Comparison of ENCODE assay signal across 8 cellular contexts in genomic region chr6:136643850-136644596, GRCh38.
DNase-seq lines count a peak whose midpoint lies in the region; ATAC-seq, FAIRE-seq and TF ChIP-seq lines count a peak whose summit lies in the region.

No MANE protein-coding gene starts in this region.

- H3K79me2 ChIP-seq in Karpas-422 (ENCODE audit: low read length) (no peaks in the 10 kb centered on the region), fibroblast of lung (ENCODE audit: control insufficient read depth, insufficient read depth, low read length) (no peaks in the 10 kb centered on the region), neural cell (replicated peaks; ENCODE audit: insufficient read depth, low read length) (no peaks in the 10 kb centered on the region)

- peaks cover 6% of the 10 kb centered on the region for H3K36me3 Mint-ChIP-seq in activated T-cell treated with anti-CD3 and anti-CD28 coated beads, Interleukin-2, amount 50 U/mL, for 4 hours (ENCODE audit: insufficient read depth)

- H3K27me3 ChIP-seq in Karpas-422 (ENCODE audit: low read length) (no peaks in the 10 kb centered on the region), Panc1 (ENCODE audit: control insufficient read depth, insufficient read depth, low read length) (no peaks in the 10 kb centered on the region), fibroblast of lung (ENCODE audit: control insufficient read depth, insufficient read depth, low read length) (no peaks in the 10 kb centered on the region), neural cell (ENCODE audit: insufficient read depth, low read depth, low read length) (no peaks in the 10 kb centered on the region)

- TF ChIP-seq EP300 in neural cell (conservative IDR thresholded peaks at IDR 0.05; ENCODE audit: poor library complexity, severe bottlenecking) = no peak

- intact Hi-C loops in Panc1 (cut with micrococcal nuclease; ENCODE audit: unreplicated experiment) = loop anchor here (1.0 to 10.0 kb wide), 2 partner anchors 149 to 281 kb away; partner anchors contain the start of gene SLC35D3

- POLR2A ChIA-PET in Panc1 (lab: Charles Lee) = interaction anchor here (1.4 kb wide), 1 partner anchor 148 kb away, joined by 5 read pairs; the partner anchor contains the start of gene MAP3K5

- H3K4me2 ChIP-seq in Karpas-422 (ENCODE audit: low read depth, low read length, poor library complexity, severe bottlenecking) (no peak overlapping the region), fibroblast of lung (ENCODE audit: extremely low read depth, insufficient read depth, low read length) (no peak overlapping the region), neural cell (ENCODE audit: low read length) (no peak overlapping the region)

- H2AFZ ChIP-seq in Karpas-422 (ENCODE audit: low read length) (no peak overlapping the region), fibroblast of lung (ENCODE audit: low read length) (no peak overlapping the region), neural cell (ENCODE audit: low read depth, low read length) (no peak overlapping the region)

- in situ Hi-C loops in Panc1 (cut with HindIII; ENCODE audit: low pct_unique_long_range_greater_than_20kb, low sequenced_read_pairs) = no loop called here

- no peak overlapping the region for H3K27ac ChIP-seq in Karpas-422 (ENCODE audit: low read length)
- no peak overlapping the region for H3K27ac ChIP-seq in Panc1 (ENCODE audit: low read length)
- peak overlapping the region; percentile 22 for H3K27ac ChIP-seq in fibroblast of lung (ENCODE audit: insufficient read depth, low read length)
- no peak overlapping the region for H3K27ac ChIP-seq in neural cell (ENCODE audit: low read length)

- CTCF ChIA-PET in Panc1 (lab: Charles Lee) = interaction anchor here (0.6 to 5.3 kb wide), 7 partner anchors 9 to 176 kb away, joined by 3 to 114 read pairs (median 3); partner anchors contain the start of gene MAP3K5

- no peaks in the 10 kb centered on the region for H3K9me3 Mint-ChIP-seq in activated T-cell treated with anti-CD3 and anti-CD28 coated beads, Interleukin-2, amount 50 U/mL, for 4 hours

- H3K36me3 ChIP-seq in Karpas-422 (ENCODE audit: insufficient read depth, low read length) (no peaks in the 10 kb centered on the region), Panc1 (ENCODE audit: control insufficient read depth, insufficient read depth, low read length) (no peaks in the 10 kb centered on the region), fibroblast of lung (ENCODE audit: control insufficient read depth, insufficient read depth, low read length) (no peaks in the 10 kb centered on the region), neural cell (ENCODE audit: insufficient read depth, low read length) (no peaks in the 10 kb centered on the region)

- H3K9me3 ChIP-seq in Karpas-422 (ENCODE audit: low read length) (no peaks in the 10 kb centered on the region), Panc1 (ENCODE audit: control insufficient read depth, insufficient read depth, low read depth, low read length) (no peaks in the 10 kb centered on the region), fibroblast of lung (ENCODE audit: control insufficient read depth, insufficient read depth, low read depth, low read length) (no peaks in the 10 kb centered on the region), neural cell (ENCODE audit: low read length) (no peaks in the 10 kb centered on the region)

- no TSS peak for BruUV-seq in Panc1 (replicated peaks; lab: Mats Ljungman, UMichigan)

- peaks cover 5% of the 10 kb centered on the region for H3K4me1 Mint-ChIP-seq in activated T-cell treated with anti-CD3 and anti-CD28 coated beads, Interleukin-2, amount 50 U/mL, for 4 hours (ENCODE audit: low read depth)

- H3K4me1 ChIP-seq in Karpas-422 (ENCODE audit: low read length) (no peaks in the 10 kb centered on the region), Panc1 (ENCODE audit: control insufficient read depth, insufficient read depth, low read length) (no peaks in the 10 kb centered on the region), fibroblast of lung (ENCODE audit: control insufficient read depth, extremely low read depth, insufficient read depth, low read length) (peaks cover 8% of the 10 kb centered on the region)

- no peak overlapping the region for H3K4me3 ChIP-seq in AG10803 (ENCODE audit: low read length)
- no peak overlapping the region for H3K4me3 ChIP-seq in Karpas-422 (ENCODE audit: low read length)
- H3K4me3 ChIP-seq in Panc1 (ENCODE audit: low read depth in 2 of 2, low read length in 2 of 2) = no peak overlapping the region
- H3K4me3 ChIP-seq in fibroblast of lung (replicated peaks in 1 of 4; ENCODE audit: control extremely low read depth in 1 of 4, insufficient read depth in 1 of 4, low read depth in 3 of 4, low read length in 4 of 4) = no peak overlapping the region
- no peak overlapping the region for H3K4me3 ChIP-seq in neural cell (ENCODE audit: low read length)

- ATAC-seq in Panc1 = peak; percentile 99
- ATAC-seq in activated T-cell treated with anti-CD3 and anti-CD28 coated beads, Interleukin-2, amount 50 U/mL, for 4 hours = peak; percentile 65 to 69
- ATAC-seq in stimulated activated naive CD8-positive, alpha-beta T cell treated with anti-CD3 and anti-CD28 coated beads, Interleukin-15, Interleukin-2, amounts not matched to agents 100 U/mL and 50 U/mL, for 24 hours = peak; percentile 61

- no peaks in the 10 kb centered on the region for H3K27me3 Mint-ChIP-seq in activated T-cell treated with anti-CD3 and anti-CD28 coated beads, Interleukin-2, amount 50 U/mL, for 4 hours (ENCODE audit: low read depth)

- peak; percentile 92 for TF ChIP-seq CTCF in AG10803 (conservative IDR thresholded peaks at IDR 0.05; ENCODE audit: low read length)
- TF ChIP-seq CTCF in Panc1 (IDR thresholded peaks at IDR 0.05) = peak; percentile 93
- TF ChIP-seq CTCF in fibroblast of lung (conservative IDR thresholded peaks at IDR 0.05 in 1 of 2, IDR thresholded peaks at IDR 0.05 in 1 of 2; ENCODE audit: low read depth in 1 of 2, low read length in 2 of 2) = peak; percentile 90 to 93
- TF ChIP-seq CTCF in neural cell (IDR thresholded peaks at IDR 0.05; ENCODE audit: poor library complexity, severe bottlenecking) = peak; percentile 54

- no peaks in the 10 kb centered on the region for H3F3A ChIP-seq in neural cell (ENCODE audit: insufficient read depth, low read length, poor library complexity, severe bottlenecking)

- H3K4me3 Mint-ChIP-seq in activated T-cell treated with anti-CD3 and anti-CD28 coated beads, Interleukin-2, amount 50 U/mL, for 4 hours = no peak overlapping the region

- H3K9ac ChIP-seq in Karpas-422 (ENCODE audit: low read length) (no peak overlapping the region), fibroblast of lung (ENCODE audit: insufficient read depth, low read length) (no peak overlapping the region), neural cell (ENCODE audit: low read length) (no peak overlapping the region)

- DNase-seq in AG10803 (ENCODE audit: low read depth) = peak; percentile 83
- peak; percentile 20 for DNase-seq in GM19239 (ENCODE audit: insufficient read length, low spot score)
- peak; percentile 84 for DNase-seq in Karpas-422
- peak; percentile 75 for DNase-seq in Panc1 (ENCODE audit: low read depth, low spot score)
- peak; percentile 83 for DNase-seq in activated T-cell treated with anti-CD3 and anti-CD28 coated beads, Interleukin-2, amount 50 U/mL, for 4 hours
- DNase-seq in fibroblast of lung (ENCODE audit: low read depth in 2 of 2) = peak; percentile 84 to 89
- DNase-seq in stimulated activated naive CD8-positive, alpha-beta T cell treated with anti-CD3 and anti-CD28 coated beads, Interleukin-15, Interleukin-2, amounts not matched to agents 100 U/mL and 50 U/mL, for 24 hours = peak; percentile 88

- no peaks in the 10 kb centered on the region for H4K20me1 ChIP-seq in Karpas-422 (ENCODE audit: insufficient read depth, low read depth, low read length)
- H4K20me1 ChIP-seq in fibroblast of lung (ENCODE audit: control insufficient read depth, extremely low read depth, insufficient read depth, low read length) = no peaks in the 10 kb centered on the region
- H4K20me1 ChIP-seq in neural cell (ENCODE audit: insufficient read depth) = no peaks in the 10 kb centered on the region

- H3K9me2 ChIP-seq in Karpas-422 (replicated peaks; ENCODE audit: insufficient read depth, low read length) (no peaks in the 10 kb centered on the region), neural cell (ENCODE audit: insufficient read depth, low read length) (no peaks in the 10 kb centered on the region)

- FAIRE-seq in GM19239 (lab: Jason Lieb, UNC) = peak; percentile 80

- TF ChIP-seq RAD21 in neural cell (conservative IDR thresholded peaks at IDR 0.05) = peak; percentile 44

TF ChIP-seq in neural cell, 6 proteins besides CTCF, POLR2A, EP300 and RAD21:
- TF ChIP-seq, protein P1, sequence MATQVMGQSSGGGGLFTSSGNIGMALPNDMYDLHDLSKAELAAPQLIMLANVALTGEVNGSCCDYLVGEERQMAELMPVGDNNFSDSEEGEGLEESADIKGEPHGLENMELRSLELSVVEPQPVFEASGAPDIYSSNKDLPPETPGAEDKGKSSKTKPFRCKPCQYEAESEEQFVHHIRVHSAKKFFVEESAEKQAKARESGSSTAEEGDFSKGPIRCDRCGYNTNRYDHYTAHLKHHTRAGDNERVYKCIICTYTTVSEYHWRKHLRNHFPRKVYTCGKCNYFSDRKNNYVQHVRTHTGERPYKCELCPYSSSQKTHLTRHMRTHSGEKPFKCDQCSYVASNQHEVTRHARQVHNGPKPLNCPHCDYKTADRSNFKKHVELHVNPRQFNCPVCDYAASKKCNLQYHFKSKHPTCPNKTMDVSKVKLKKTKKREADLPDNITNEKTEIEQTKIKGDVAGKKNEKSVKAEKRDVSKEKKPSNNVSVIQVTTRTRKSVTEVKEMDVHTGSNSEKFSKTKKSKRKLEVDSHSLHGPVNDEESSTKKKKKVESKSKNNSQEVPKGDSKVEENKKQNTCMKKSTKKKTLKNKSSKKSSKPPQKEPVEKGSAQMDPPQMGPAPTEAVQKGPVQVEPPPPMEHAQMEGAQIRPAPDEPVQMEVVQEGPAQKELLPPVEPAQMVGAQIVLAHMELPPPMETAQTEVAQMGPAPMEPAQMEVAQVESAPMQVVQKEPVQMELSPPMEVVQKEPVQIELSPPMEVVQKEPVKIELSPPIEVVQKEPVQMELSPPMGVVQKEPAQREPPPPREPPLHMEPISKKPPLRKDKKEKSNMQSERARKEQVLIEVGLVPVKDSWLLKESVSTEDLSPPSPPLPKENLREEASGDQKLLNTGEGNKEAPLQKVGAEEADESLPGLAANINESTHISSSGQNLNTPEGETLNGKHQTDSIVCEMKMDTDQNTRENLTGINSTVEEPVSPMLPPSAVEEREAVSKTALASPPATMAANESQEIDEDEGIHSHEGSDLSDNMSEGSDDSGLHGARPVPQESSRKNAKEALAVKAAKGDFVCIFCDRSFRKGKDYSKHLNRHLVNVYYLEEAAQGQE (IDR thresholded peaks at IDR 0.05; ENCODE audit: borderline replicate concordance) = no peak
- TF ChIP-seq TAF1 (IDR thresholded peaks at IDR 0.05; ENCODE audit: low read depth) = no peak
- no peak for TF ChIP-seq POLR2AphosphoS5 (IDR thresholded peaks at IDR 0.05)
- TF ChIP-seq SMC3 (conservative IDR thresholded peaks at IDR 0.05; ENCODE audit: poor library complexity) = peak; percentile 47

Comparison
In these comparisons a context has a peak if more than half of its experiments do, and no peak if none do; other contexts are left out.
1. DNase-seq: peak in every context shown above with its lines; median percentile 88 in stimulated activated naive CD8-positive, alpha-beta T cell treated with anti-CD3 and anti-CD28 coated beads, Interleukin-15, Interleukin-2, amounts not matched to agents 100 U/mL and 50 U/mL, for 24 hours; 86 in fibroblast of lung; 84 in Karpas-422; 83 in AG10803; 83 in activated T-cell treated with anti-CD3 and anti-CD28 coated beads, Interleukin-2, amount 50 U/mL, for 4 hours; 75 in Panc1; 20 in GM19239.